28 cellular contexts compared by ENCODE assay signal in the genomic region with DNA sequence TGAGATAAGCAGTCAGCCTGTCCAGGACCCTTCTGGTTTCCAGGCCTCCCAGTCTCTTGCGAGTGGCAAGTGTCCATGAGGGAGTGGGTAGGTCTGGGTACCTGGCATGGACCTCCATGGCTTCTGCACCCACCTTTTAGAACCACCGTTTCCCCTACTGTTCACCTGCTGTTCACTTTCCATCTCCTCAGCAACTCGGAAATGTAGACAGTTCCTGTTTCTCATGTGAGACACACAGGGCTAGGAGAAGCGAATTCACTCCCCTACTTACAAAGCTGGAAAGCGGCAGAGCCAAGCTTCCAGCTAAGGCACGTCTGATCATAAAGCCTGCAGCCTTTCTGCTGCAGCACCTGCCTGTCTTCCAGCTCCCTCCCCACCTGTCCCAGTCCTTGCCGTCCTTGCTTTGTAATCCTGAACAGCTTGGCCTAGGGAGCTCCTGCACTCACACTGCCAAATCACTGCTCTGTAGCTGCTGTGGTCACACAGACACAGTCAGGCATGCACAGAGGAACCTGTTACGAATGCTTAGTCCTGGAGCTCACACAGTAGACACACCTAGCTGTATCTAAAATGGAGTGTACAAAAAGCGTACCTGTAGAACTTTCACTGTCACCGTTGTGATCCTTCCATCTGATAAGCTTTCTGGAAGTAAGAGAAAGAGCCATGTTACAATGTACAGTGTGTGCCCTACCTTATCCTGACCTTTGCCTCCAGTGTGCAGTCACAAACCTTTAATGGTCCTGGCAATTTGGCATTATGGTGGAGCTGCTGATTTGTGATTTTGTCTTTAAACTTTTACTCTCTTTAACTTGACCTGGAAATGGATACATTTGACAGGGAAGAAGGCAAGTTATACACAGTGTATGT.
DNase-seq lines count a peak whose midpoint lies in the region; ATAC-seq, FAIRE-seq and TF ChIP-seq lines count a peak whose summit lies in the region.
"Had no signal": no experiment of that assay in that cellular context is flagged by ENCODE, and none has a peak within 500 bp of the region (broad histone marks: within the 10 kb centered on the region; RNA-seq: fewer than 3 reads in every experiment).

No MANE protein-coding gene starts in this region.

- no peak for TF ChIP-seq CTCF in H9 (conservative IDR thresholded peaks at IDR 0.05)
- TF ChIP-seq CTCF in K562 (IDR thresholded peaks at IDR 0.05 in 2 of 3, conservative IDR thresholded peaks at IDR 0.05 in 1 of 3; ENCODE audit: insufficient read depth in 2 of 3, low read depth in 1 of 3, low read length in 3 of 3) = no peak
- TF ChIP-seq CTCF in tibial nerve (IDR thresholded peaks at IDR 0.05) = no peak

- H3K23ac ChIP-seq in H9 (ENCODE audit: insufficient read length, low read depth, low read length) = no peak overlapping the region

- H3K9me3 ChIP-seq in BLaER1 treated with 17β-estradiol and CSF1 and Interleukin-3, amounts not matched to agents 10 nM and 100 nM (replicated peaks in 1 of 11) = peaks cover 15 to 33% (median 25%) of the 10 kb centered on the region in 11 experiments
- H3K9me3 ChIP-seq in H9 (ENCODE audit: control insufficient read depth, low read depth, low read length) = no peaks in the 10 kb centered on the region
- no peaks in the 10 kb centered on the region for H3K9me3 ChIP-seq in K562 (replicated peaks; ENCODE audit: control insufficient read depth, insufficient read depth, low read depth, low read length)
- H3K9me3 ChIP-seq in mucosa of rectum (ENCODE audit: control insufficient read depth in 2 of 2, low read length in 2 of 2) = peaks cover 0 to 4% of the 10 kb centered on the region in 2 donors
- H3K9me3 ChIP-seq in tibial nerve = peaks cover 0 to 19% (median 0%) of the 10 kb centered on the region in 4 donors

- no peak overlapping the region; a peak in 1 of 22 replicates for H3K9ac ChIP-seq in BLaER1 treated with 17β-estradiol and CSF1 and Interleukin-3, amounts not matched to agents 10 nM and 100 nM
- H3K9ac ChIP-seq in H9 (ENCODE audit: extremely low read depth, insufficient read length, low read length) (no peak overlapping the region), K562 (ENCODE audit: insufficient read depth in 1 of 2, low read depth in 2 of 2, low read length in 2 of 2) (no peak overlapping the region), mucosa of rectum (ENCODE audit: low read depth in 1 of 2, low read length in 2 of 2) (peak overlapping the region in 1 of 2 donors; percentile 20)

- DNase-seq in H9 = no peak
- DNase-seq in K562 (ENCODE audit: extremely low read depth in 1 of 4, low spot score in 3 of 4) = no peak
- DNase-seq in immature natural killer cell = no peak
- DNase-seq in activated CD4-positive, alpha-beta T cell treated with anti-CD3 and anti-CD28 coated beads, Interleukin-2, amount 50 U/mL, for 48 hours = no peak
- no peak for DNase-seq in tibial nerve (ENCODE audit: low spot score in 2 of 2)
- no peak for DNase-seq in NCI-H1930 (lab: John Stamatoyannopoulos, UW)
- DNase-seq: activated CD8-positive, alpha-beta T cell treated with anti-CD3 and anti-CD28 coated beads, Interleukin-2, amount 10 ng/mL, durations not matched to agents 7 days and 5 days; activated T-cell treated with anti-CD3 and anti-CD28 coated beads, Interleukin-2, amount 50 U/mL, for 1 hour; COR-L47; dorsolateral prefrontal cortex; EL; hypothalamus; kidney; NCI-H187; NCI-H226; NK-92 treated with Interleukin-12 subunit alpha and Interleukin-12 subunit beta, amount 100 ng/mL, for 24 hours; stimulated activated CD4-positive, alpha-beta T cell treated with anti-CD3 and anti-CD28 coated beads, Interleukin-2, amount 100 ng/mL, for 24 hours; trophoblast cell had no signal

- H3K18ac ChIP-seq in H9 (ENCODE audit: insufficient read length, low read depth, low read length) = no peak overlapping the region

- peaks cover 5% of the 10 kb centered on the region; the same call in 1 of the 2 replicates for H3K27me3 Mint-ChIP-seq in H9 (ENCODE audit: low read depth)
- H3K27me3 Mint-ChIP-seq in immature natural killer cell (ENCODE audit: low read depth in 3 of 3) = peaks cover 0 to 4% (median 1%) of the 10 kb centered on the region in 3 donors
- H3K27me3 Mint-ChIP-seq: natural killer cell treated with Interleukin-12 subunit alpha and Interleukin-12 subunit beta and Interleukin-15 and Interleukin-18, amount 100 ng/mL, for 72 hours; progenitor cell of endocrine pancreas; stimulated activated naive CD8-positive, alpha-beta T cell treated with anti-CD3 and anti-CD28 coated beads, Interleukin-15, Interleukin-2, amounts not matched to agents 100 ng/mL and 50 ng/mL, for 24 hours had no signal

- H3K79me2 ChIP-seq in H9 (ENCODE audit: insufficient read depth, low read length) (no peaks in the 10 kb centered on the region), K562 (ENCODE audit: control insufficient read depth, insufficient read depth, low read length) (no peaks in the 10 kb centered on the region)

- peaks cover 0 to 11% (median 5%) of the 10 kb centered on the region in 11 experiments; a peak in 6 of 22 replicates for H3K36me3 ChIP-seq in BLaER1 treated with 17β-estradiol and CSF1 and Interleukin-3, amounts not matched to agents 10 nM and 100 nM
- no peaks in the 10 kb centered on the region for H3K36me3 ChIP-seq in K562 (ENCODE audit: control insufficient read depth, insufficient read depth, low read length)
- H3K36me3 ChIP-seq in mucosa of rectum (ENCODE audit: control insufficient read depth in 2 of 2, insufficient read depth in 2 of 2, low read length in 2 of 2) = no peaks in the 10 kb centered on the region
- peaks cover 0 to 3% (median 0%) of the 10 kb centered on the region in 3 donors for H3K36me3 ChIP-seq in tibial nerve
- H3K36me3 ChIP-seq: cardiac muscle cell had no signal

- no peaks in the 10 kb centered on the region for H3K23me2 ChIP-seq in H9 (ENCODE audit: insufficient read length, low read depth, low read length, poor library complexity, severe bottlenecking)

- POLR2A ChIA-PET in K562 (lab: Yijun Ruan, JAX) = interaction anchor here (0.6 kb wide), 1 partner anchor 585 kb away, joined by 3 read pairs; no protein-coding TSS in a partner anchor

- H3K4me1 Mint-ChIP-seq in H9 (peaks cover 32 to 36% of the 10 kb centered on the region in 2 experiments), immature natural killer cell (peaks cover 0 to 7% of the 10 kb centered on the region in 2 donors)

- no peaks in the 10 kb centered on the region for H3K27me3 ChIP-seq in BLaER1 treated with 17β-estradiol and CSF1 and Interleukin-3, amounts not matched to agents 10 nM and 100 nM
- no peaks in the 10 kb centered on the region for H3K27me3 ChIP-seq in H9 (ENCODE audit: insufficient read depth, low read length)
- 0 out of 5 replicates have a peak, but pooled peaks cover 0 to 4% of the 10 kb centered on the region in 2 experiments for H3K27me3 ChIP-seq in K562 (ENCODE audit: control insufficient read depth in 2 of 2, insufficient read depth in 2 of 2, low read length in 2 of 2)
- H3K27me3 ChIP-seq in mucosa of rectum (ENCODE audit: control insufficient read depth in 2 of 2, insufficient read depth in 2 of 2, low read length in 2 of 2) = no peaks in the 10 kb centered on the region
- H3K27me3 ChIP-seq in tibial nerve = no peaks in the 10 kb centered on the region
- H3K27me3 ChIP-seq: cardiac muscle cell, dorsolateral prefrontal cortex had no signal

- no peak overlapping the region for H2AFZ ChIP-seq in H9 (ENCODE audit: low read length)
- no peak overlapping the region for H2AFZ ChIP-seq in K562 (ENCODE audit: low read depth, low read length)

- H3K27ac ChIP-seq in BLaER1 treated with 17β-estradiol and CSF1 and Interleukin-3, amounts not matched to agents 10 nM and 100 nM = no peak overlapping the region; a peak in 1 of 22 replicates
- no peak overlapping the region for H3K27ac ChIP-seq in H9 (ENCODE audit: insufficient read length, low read depth, low read length)
- no peak overlapping the region for H3K27ac ChIP-seq in K562 (ENCODE audit: extremely low read depth, low read depth, low read length)
- H3K27ac ChIP-seq in mucosa of rectum (ENCODE audit: low read depth in 2 of 2, low read length in 2 of 2) = peak overlapping the region; percentile 49 to 62
- H3K27ac ChIP-seq in tibial nerve = no peak overlapping the region
- H3K27ac ChIP-seq: cardiac muscle cell, dorsolateral prefrontal cortex, epithelial cell of prostate, SK-N-MC had no signal

- no CpG with 5 or more reads among the region's 10 CpGs for WGBS in H9 (ENCODE audit: extremely low coverage, insufficient read length, low lambda C conversion rate)
- WGBS in K562 (ENCODE audit: insufficient coverage, low coverage, missing lambda C conversion rate) = 27% methylated on average over 10 of the region's 10 CpGs
- 81 to 85% methylated on average over 10 of the region's 10 CpGs for WGBS in tibial nerve, 2 donors

- no peaks in the 10 kb centered on the region for H3K79me1 ChIP-seq in H9 (ENCODE audit: insufficient read depth, low read depth, low read length, poor library complexity, severe bottlenecking)

- CTCF ChIA-PET in K562 (lab: Yijun Ruan, JAX; ENCODE audit: low intra/inter-chr PET ratio) = no interaction called here

- H2BK120ac ChIP-seq in H9 (ENCODE audit: low read depth, low read length, poor library complexity, severe bottlenecking) = no peak overlapping the region

- H4K8ac ChIP-seq in H9 (replicated peaks; ENCODE audit: insufficient read length, low read depth, low read length) = no peak overlapping the region

- no peak overlapping the region for H3K4ac ChIP-seq in H9 (ENCODE audit: low read depth, low read length)

- no peak overlapping the region for H2BK15ac ChIP-seq in H9 (ENCODE audit: low read depth, low read length)

- H3K4me3 ChIP-seq in BLaER1 treated with 17β-estradiol and CSF1 and Interleukin-3, amounts not matched to agents 10 nM and 100 nM = no peak overlapping the region
- H3K4me3 ChIP-seq in K562 (no peak overlapping the region), mucosa of rectum (ENCODE audit: low read length in 2 of 2) (peak overlapping the region; percentile 2 to 9), tibial nerve (no peak overlapping the region)
- H3K4me3 ChIP-seq: cardiac muscle cell, dorsolateral prefrontal cortex, lung, SK-N-MC had no signal

- H3K36me3 Mint-ChIP-seq in H9 (ENCODE audit: insufficient read depth in 1 of 3, low read depth in 3 of 3) = peaks cover 11 to 18% (median 13%) of the 10 kb centered on the region in 3 experiments
- H3K36me3 Mint-ChIP-seq in immature natural killer cell = peaks cover 11 to 28% (median 22%) of the 10 kb centered on the region in 3 donors

- H2BK5ac ChIP-seq in H9 (ENCODE audit: insufficient read length, low read length) = no peak overlapping the region

- no peak for ATAC-seq in K562
- ATAC-seq: activated CD8-positive, alpha-beta T cell treated with anti-CD3 and anti-CD28 coated beads, Interleukin-2, amount 10 ng/mL, durations not matched to agents 7 days and 5 days; HCT116; natural killer cell treated with Interleukin-12 subunit alpha and Interleukin-12 subunit beta and Interleukin-15 and Interleukin-18, amount 100 ng/mL, for 72 hours had no signal

- no peaks in the 10 kb centered on the region for H4K20me1 ChIP-seq in BLaER1 treated with 17β-estradiol and CSF1 and Interleukin-3, amounts not matched to agents 10 nM and 100 nM
- no peaks in the 10 kb centered on the region for H4K20me1 ChIP-seq in H9 (ENCODE audit: control insufficient read depth, insufficient read depth, insufficient read length)
- H4K20me1 ChIP-seq in K562 (replicated peaks; ENCODE audit: control insufficient read depth, insufficient read depth, low read length) = 0 out of 2 replicates have a peak, but pooled peaks cover 4% of the 10 kb centered on the region

- peaks cover 6 to 24% (median 12%) of the 10 kb centered on the region in 10 experiments; a peak in 19 of 20 replicates for H3K4me1 ChIP-seq in BLaER1 treated with 17β-estradiol and CSF1 and Interleukin-3, amounts not matched to agents 10 nM and 100 nM
- H3K4me1 ChIP-seq in H9 (ENCODE audit: insufficient read depth, low read length) = peaks cover 7% of the 10 kb centered on the region; the same call in 1 of the 2 replicates
- peaks cover 0 to 2% of the 10 kb centered on the region in 2 experiments; a peak in 1 of 5 replicates for H3K4me1 ChIP-seq in K562 (replicated peaks in 1 of 2; ENCODE audit: control insufficient read depth in 2 of 2, insufficient read depth in 2 of 2, low read length in 2 of 2)
- H3K4me1 ChIP-seq in mucosa of rectum (ENCODE audit: control insufficient read depth in 2 of 2, insufficient read depth in 2 of 2, low read length in 2 of 2) = peaks cover 5 to 9% of the 10 kb centered on the region in 2 donors
- H3K4me1 ChIP-seq in tibial nerve = no peaks in the 10 kb centered on the region

- TF ChIP-seq EP300 in K562 (IDR thresholded peaks at IDR 0.05; ENCODE audit: low read length) (no peak), tibial nerve (IDR thresholded peaks at IDR 0.05) (no peak)

- no peak overlapping the region for H3K56ac ChIP-seq in H9 (ENCODE audit: insufficient read length, low read depth, low read length)

- H3K9me3 Mint-ChIP-seq in H9 = peaks cover 13 to 16% of the 10 kb centered on the region in 2 experiments
- H3K9me3 Mint-ChIP-seq in immature natural killer cell = peaks cover 2 to 20% (median 13%) of the 10 kb centered on the region in 6 donors

- H2AK5ac ChIP-seq in H9 (ENCODE audit: insufficient read length, low read length) = no peak overlapping the region

- H3K27ac Mint-ChIP-seq in H9 (no peak overlapping the region; a peak in 1 of 7 replicates), immature natural killer cell (no peak overlapping the region)
- H3K27ac Mint-ChIP-seq: activated CD8-positive, alpha-beta T cell treated with anti-CD3 and anti-CD28 coated beads, Interleukin-2, amount 10 ng/mL, durations not matched to agents 7 days and 5 days; progenitor cell of endocrine pancreas; stimulated activated naive CD8-positive, alpha-beta T cell treated with anti-CD3 and anti-CD28 coated beads, Interleukin-15, Interleukin-2, amounts not matched to agents 100 ng/mL and 50 ng/mL, for 24 hours had no signal

- intact Hi-C loops in K562 (cut with micrococcal nuclease) = no loop called here

- H3K4me3 Mint-ChIP-seq in H9 = peak overlapping the region in 1 of 2 experiments; percentile 50; a peak in 3 of 5 replicates
- H3K4me3 Mint-ChIP-seq in immature natural killer cell = no peak overlapping the region
- H3K4me3 Mint-ChIP-seq: activated CD8-positive, alpha-beta T cell treated with anti-CD3 and anti-CD28 coated beads, Interleukin-2, amount 10 ng/mL, durations not matched to agents 7 days and 5 days; natural killer cell treated with Interleukin-12 subunit alpha and Interleukin-12 subunit beta and Interleukin-15 and Interleukin-18, amount 100 ng/mL, for 72 hours; stimulated activated naive CD8-positive, alpha-beta T cell treated with anti-CD3 and anti-CD28 coated beads, Interleukin-15, Interleukin-2, amounts not matched to agents 100 ng/mL and 50 ng/mL, for 24 hours had no signal

- TF ChIP-seq RAD21 in K562 (CRISPR knock-in tag; conservative IDR thresholded peaks at IDR 0.05 in 1 of 2, IDR thresholded peaks at IDR 0.05 in 1 of 2) = no peak

- in situ Hi-C loops in K562 (cut with MboI) = no loop called here

- no peak for TF ChIP-seq POLR2A in K562 (conservative IDR thresholded peaks at IDR 0.05)
- no peak for TF ChIP-seq POLR2A in tibial nerve (IDR thresholded peaks at IDR 0.05)

- H4K5ac ChIP-seq in H9 (ENCODE audit: insufficient read length, low read depth, low read length) = no peak overlapping the region

- H3K14ac ChIP-seq in H9 (ENCODE audit: insufficient read depth, low read length) = peak overlapping the region; percentile 4; the same call in 1 of the 2 replicates

- no TSS peak for BruUV-seq in K562 (replicated peaks; lab: Mats Ljungman, UMichigan)

- H3K4me2 ChIP-seq in BLaER1 treated with 17β-estradiol and CSF1 and Interleukin-3, amounts not matched to agents 10 nM and 100 nM = peak overlapping the region; percentile 30 to 78 (median 48); a peak in 21 of 22 replicates
- no peak overlapping the region for H3K4me2 ChIP-seq in H9 (ENCODE audit: insufficient read depth, insufficient read length, low read length)
- H3K4me2 ChIP-seq in K562 (ENCODE audit: insufficient read depth, low read length) = no peak overlapping the region

- no peak overlapping the region for H4K91ac ChIP-seq in H9 (ENCODE audit: insufficient read length, low read depth, low read length)

- no peak overlapping the region for H3T11ph ChIP-seq in H9 (ENCODE audit: low read length)

- H2BK20ac ChIP-seq in H9 (ENCODE audit: low read depth, low read length, poor library complexity, severe bottlenecking) = no peak overlapping the region

- no peaks in the 10 kb centered on the region for H3K9me1 ChIP-seq in K562 (ENCODE audit: control insufficient read depth, insufficient read depth, low read length)

- no peak for FAIRE-seq in K562 (lab: Jason Lieb, UNC)
- FAIRE-seq: kidney had no signal

- H2BK12ac ChIP-seq in H9 (ENCODE audit: insufficient read length, low read depth, low read length) = no peak overlapping the region

Comparison
In these comparisons a context has a peak if more than half of its experiments do, and no peak if none do; other contexts are left out.
1. H3K27ac ChIP-seq: peak in mucosa of rectum (2 of 2); none in BLaER1 treated with 17β-estradiol and CSF1 and Interleukin-3, amounts not matched to agents 10 nM and 100 nM (0 of 11), H9 (single experiment), K562 (single experiment) and tibial nerve (0 of 4).
2. H3K4me2 ChIP-seq: peak in BLaER1 treated with 17β-estradiol and CSF1 and Interleukin-3, amounts not matched to agents 10 nM and 100 nM (11 of 11); none in H9 (single experiment) and K562 (single experiment).
3. H3K4me3 ChIP-seq: peak in mucosa of rectum (2 of 2); none in BLaER1 treated with 17β-estradiol and CSF1 and Interleukin-3, amounts not matched to agents 10 nM and 100 nM (0 of 10), K562 (single experiment) and tibial nerve (0 of 4).